ENCODE assay signal across 8 cellular contexts in genomic region chr6:32178547-32179440, GRCh38. TPM values are rescaled to one million over a fixed set of nuclear protein-coding genes. Genes with fewer than 3 reads are reported as not detected.
DNase-seq lines count a peak whose midpoint lies in the region; ATAC-seq and TF ChIP-seq lines count a peak whose summit lies in the region.

No MANE protein-coding gene starts in this region.

- POLR2A ChIA-PET in CD8-positive, alpha-beta memory T cell (lab: Charles Lee) = interaction anchor here (2.4 to 4.4 kb wide), 3 partner anchors 11 to 17 kb away, joined by 17 to 20 read pairs (median 17); partner anchors contain the start of genes GPSM3 and PBX2

- peaks cover 4% of the 10 kb centered on the region; the same call in 1 of the 2 replicates for H3F3A ChIP-seq in Loucy (ENCODE audit: low read depth)

- H3K36me3 ChIP-seq in CD8-positive, alpha-beta memory T cell (ENCODE audit: insufficient read depth, low read length) = peaks cover 8% of the 10 kb centered on the region
- H3K36me3 ChIP-seq in Loucy (ENCODE audit: insufficient read depth, low read length) (peaks cover 12% of the 10 kb centered on the region; the same call in 1 of the 2 replicates), mucosa of stomach (ENCODE audit: control insufficient read depth, insufficient read depth, low read length) (no peaks in the 10 kb centered on the region)

- peaks cover 60% of the 10 kb centered on the region for H3K79me2 ChIP-seq in Loucy (ENCODE audit: insufficient read depth, low read length)

- peak overlapping the region; percentile 90 for H3K4me2 ChIP-seq in Loucy (ENCODE audit: low read depth, low read length, poor library complexity, severe bottlenecking)

- H3K4me1 ChIP-seq in CD8-positive, alpha-beta memory T cell (ENCODE audit: insufficient read depth, low read length) = peaks cover 56% of the 10 kb centered on the region
- H3K4me1 ChIP-seq in Loucy (ENCODE audit: insufficient read depth, low read length, poor library complexity, severe bottlenecking) (peaks cover 37% of the 10 kb centered on the region), mucosa of stomach (ENCODE audit: control insufficient read depth, insufficient read depth, low read length) (peaks cover 51% of the 10 kb centered on the region)

- no peak for DNase-seq in CD8-positive, alpha-beta memory T cell
- peak in 2 of 61 donors; percentile 33 to 60 for DNase-seq in caudate nucleus (lab: John Stamatoyannopoulos, UW)
- DNase-seq in UCSD-AML1 (lab: John Stamatoyannopoulos, UW; ENCODE audit: unreplicated experiment) = no peak
- DNase-seq in SIG-M5 treated with dmso at 0.1 percent for 504 hours (lab: John Stamatoyannopoulos, UW; ENCODE audit: unreplicated experiment) = no peak
- DNase-seq in COLO668 (lab: John Stamatoyannopoulos, UW; ENCODE audit: unreplicated experiment) = no peak

- H4K20me1 ChIP-seq in Loucy (ENCODE audit: insufficient read depth, low read length, poor library complexity, severe bottlenecking) = no peaks in the 10 kb centered on the region

- ATAC-seq in GM18861 (IDR thresholded peaks at IDR 0.05; ENCODE audit: unreplicated experiment) = no peak

- H3K9ac ChIP-seq in Loucy (ENCODE audit: low read depth, low read length, poor library complexity, severe bottlenecking) = peak overlapping the region; percentile 93
- peak overlapping the region; percentile 67 for H3K9ac ChIP-seq in mucosa of stomach (ENCODE audit: low read length)

- H3K9me3 ChIP-seq in CD8-positive, alpha-beta memory T cell (ENCODE audit: low read length) = no peaks in the 10 kb centered on the region
- H3K9me3 ChIP-seq in Loucy (ENCODE audit: insufficient read depth, low read depth, low read length) (no peaks in the 10 kb centered on the region), mucosa of stomach (ENCODE audit: control insufficient read depth, low read length) (no peaks in the 10 kb centered on the region)

- H3K36me3 Mint-ChIP-seq in CD8-positive, alpha-beta memory T cell = peaks cover 4 to 52% (median 13%) of the 10 kb centered on the region in 3 donors

- H3K27ac ChIP-seq in CD8-positive, alpha-beta memory T cell (ENCODE audit: low read depth, low read length) = peak overlapping the region; percentile 93
- peak overlapping the region; percentile 99 for H3K27ac ChIP-seq in caudate nucleus (ENCODE audit: low read depth, low read length)

- peak overlapping the region; percentile 75 for H3K4me3 ChIP-seq in CD8-positive, alpha-beta memory T cell (ENCODE audit: low read length)
- peak overlapping the region; percentile 88 for H3K4me3 ChIP-seq in Loucy (ENCODE audit: low read length, poor library complexity, severe bottlenecking)
- H3K4me3 ChIP-seq in mucosa of stomach (ENCODE audit: low read length) = peak overlapping the region; percentile 58

- TF ChIP-seq CTCF in Loucy (conservative IDR thresholded peaks at IDR 0.05; ENCODE audit: low read length) = no peak

- H3K27me3 ChIP-seq in CD8-positive, alpha-beta memory T cell (ENCODE audit: insufficient read depth, low read length, poor library complexity, severe bottlenecking) = no peaks in the 10 kb centered on the region
- H3K27me3 ChIP-seq in Loucy (ENCODE audit: insufficient read depth, low read length, poor library complexity, severe bottlenecking) = no peaks in the 10 kb centered on the region
- H3K27me3 ChIP-seq in mucosa of stomach (ENCODE audit: control insufficient read depth, insufficient read depth, low read length) = no peaks in the 10 kb centered on the region

- H3K27ac Mint-ChIP-seq in CD8-positive, alpha-beta memory T cell = peak overlapping the region; percentile 92 to 99 (median 98)

- no peaks in the 10 kb centered on the region for H3K27me3 Mint-ChIP-seq in CD8-positive, alpha-beta memory T cell

- CTCF ChIA-PET in CD8-positive, alpha-beta memory T cell (lab: Charles Lee) = interaction anchor here (0.7 to 2.1 kb wide), 4 partner anchors 10 to 24 kb away, joined by 3 to 19 read pairs (median 4); partner anchors contain the start of gene GPSM3

- 0 out of 2 replicates have a peak overlapping the region, but pooled peaks have one; percentile 32 for H2AFZ ChIP-seq in Loucy (ENCODE audit: low read length)

- no peaks in the 10 kb centered on the region for H3K9me3 Mint-ChIP-seq in CD8-positive, alpha-beta memory T cell

- H3K9me2 ChIP-seq in Loucy (replicated peaks; ENCODE audit: low read depth, low read length) = no peaks in the 10 kb centered on the region

- H3K4me3 Mint-ChIP-seq in CD8-positive, alpha-beta memory T cell = peak overlapping the region; percentile 82 to 99 (median 95)

- peaks cover 56 to 73% (median 71%) of the 10 kb centered on the region in 3 donors for H3K4me1 Mint-ChIP-seq in CD8-positive, alpha-beta memory T cell

RNA-seq across cellular contexts. Expression of gene RNF5, which starts 0.6 kb away (rescaled TPM):
- 10 to 100 TPM; 52.7 to 52.9 TPM for total RNA-seq in CD8-positive, alpha-beta memory T cell
- polyA plus RNA-seq in CD8-positive, alpha-beta memory T cell = 110 TPM

RNA-seq across cellular contexts. Expression of gene AGPAT1, which starts 2.9 kb away (rescaled TPM):
- 10 to 100 TPM; 42.5 to 42.6 TPM for total RNA-seq in CD8-positive, alpha-beta memory T cell
- 23.5 TPM for polyA plus RNA-seq in CD8-positive, alpha-beta memory T cell

RNA-seq across cellular contexts. Expression of gene AGER, which starts 5.3 kb away (rescaled TPM):
- total RNA-seq in CD8-positive, alpha-beta memory T cell = 10 to 100 TPM; 11.9 to 12.5 TPM
- not detected for polyA plus RNA-seq in CD8-positive, alpha-beta memory T cell

RNA-seq across cellular contexts. Expression of gene PBX2, which starts 11.2 kb away (rescaled TPM):
- 10 to 100 TPM; 63.5 to 69.4 TPM for total RNA-seq in CD8-positive, alpha-beta memory T cell
- polyA plus RNA-seq in CD8-positive, alpha-beta memory T cell = 2.2 TPM

RNA-seq across cellular contexts. Expression of gene GPSM3, which starts 13.6 kb away (rescaled TPM):
- total RNA-seq in CD8-positive, alpha-beta memory T cell = 10 to 100 TPM; 82.0 to 89.5 TPM
- polyA plus RNA-seq in CD8-positive, alpha-beta memory T cell = 136 TPM
